ENCODE assay signal across 1 cellular context in genomic region chr4:74402692-74403460, GRCh38.
A peak's percentile ranks its signal among the peaks of the same experiment; 100 is the strongest.
TF ChIP-seq lines count a peak whose summit lies in the region.

No MANE protein-coding gene starts in this region.

TF ChIP-seq in K562, 482 proteins besides CTCF, POLR2A, EP300 and RAD21 (continues in another document):
- no peak for TF ChIP-seq DNMT1 (IDR thresholded peaks at IDR 0.05)
- no peak for TF ChIP-seq NFE2L1 (tag; IDR thresholded peaks at IDR 0.05; ENCODE audit: borderline replicate concordance, low read depth)
- no peak for TF ChIP-seq ZBTB49 (CRISPR knock-in tag; IDR thresholded peaks at IDR 0.05; ENCODE audit: borderline replicate concordance)
- TF ChIP-seq TRIM28 (IDR thresholded peaks at IDR 0.05), result no peak
- peak; percentile 45; the same call in 1 of the 2 replicates for TF ChIP-seq ZNF592 (IDR thresholded peaks at IDR 0.05)
- TF ChIP-seq E2F6 (IDR thresholded peaks at IDR 0.05; ENCODE audit: borderline replicate concordance in 1 of 2, extremely low read depth in 1 of 2, insufficient read depth in 1 of 2, insufficient read length in 1 of 2, low read depth in 1 of 2, low read length in 1 of 2, poor library complexity in 1 of 2, severe bottlenecking in 1 of 2), result peak in 1 of 2 experiments; percentile 39
- 0 out of 2 replicates have a peak, but pooled peaks have one; percentile 31 for TF ChIP-seq MBD1 (CRISPR knock-in tag; IDR thresholded peaks at IDR 0.05)
- peak; percentile 74 for TF ChIP-seq L3MBTL2 (IDR thresholded peaks at IDR 0.05)
- TF ChIP-seq CXXC5 (CRISPR knock-in tag; IDR thresholded peaks at IDR 0.05), result 0 out of 2 replicates have a peak, but pooled peaks have one; percentile 34
- no peak for TF ChIP-seq RNF2 (IDR thresholded peaks at IDR 0.05)
- no peak for TF ChIP-seq NEUROD1 (IDR thresholded peaks at IDR 0.05; ENCODE audit: borderline replicate concordance, low read depth, low read length, partially characterized antibody)
- no peak for TF ChIP-seq PHF21A (IDR thresholded peaks at IDR 0.05; ENCODE audit: borderline replicate concordance, low read depth)
- no peak for TF ChIP-seq BDP1 (IDR thresholded peaks at IDR 0.05; ENCODE audit: insufficient read depth, insufficient read length)
- TF ChIP-seq YBX1 (IDR thresholded peaks at IDR 0.05), result no peak
- no peak for TF ChIP-seq MLX (CRISPR knock-in tag; conservative IDR thresholded peaks at IDR 0.05)
- TF ChIP-seq TOE1 (IDR thresholded peaks at IDR 0.05; ENCODE audit: borderline replicate concordance), result no peak
- TF ChIP-seq TOE1 (CRISPR knock-in tag; IDR thresholded peaks at IDR 0.05; ENCODE audit: borderline replicate concordance, low read depth), result no peak
- no peak for TF ChIP-seq SREBF2 (CRISPR knock-in tag; IDR thresholded peaks at IDR 0.05)
- no peak for TF ChIP-seq POLR2G (IDR thresholded peaks at IDR 0.05; ENCODE audit: low read depth, low read length)
- TF ChIP-seq MGA (IDR thresholded peaks at IDR 0.05), result peak; percentile 69
- TF ChIP-seq SPI1 (IDR thresholded peaks at IDR 0.05; ENCODE audit: borderline replicate concordance, low read depth, low read length), result peak; percentile 80
- no peak for TF ChIP-seq ATF6 (CRISPR knock-in tag; IDR thresholded peaks at IDR 0.05)
- no peak for TF ChIP-seq SFPQ (IDR thresholded peaks at IDR 0.05; ENCODE audit: low read depth, low read length)
- TF ChIP-seq ATF1 (CRISPR knock-in tag; IDR thresholded peaks at IDR 0.05), result no peak
- TF ChIP-seq ATF1 (tag; IDR thresholded peaks at IDR 0.05), result no peak
